ENCODE assay signal across 23 cellular contexts in the genomic region with DNA sequence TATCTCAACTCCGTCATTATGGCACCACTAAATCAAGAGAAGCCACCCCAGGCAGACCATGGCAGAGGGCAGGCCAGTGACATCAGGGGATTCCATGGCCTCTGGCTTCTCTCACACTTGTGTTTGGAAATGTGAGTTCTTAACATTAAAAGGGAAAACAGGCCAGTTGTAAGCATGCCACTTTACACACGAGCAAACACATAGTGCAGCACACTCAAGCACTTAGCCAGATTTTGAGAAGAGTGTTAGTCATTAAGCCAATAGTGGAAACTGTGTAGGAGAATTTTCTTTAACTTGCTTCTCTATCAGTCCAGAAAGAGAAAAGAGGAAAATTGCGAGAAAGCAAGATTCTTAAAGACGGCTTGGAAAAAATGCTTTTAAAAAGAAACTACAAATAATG.
"Had no signal": no experiment of that assay in that cellular context is flagged by ENCODE, and none has a peak within 500 bp of the region (broad histone marks: within the 10 kb centered on the region; RNA-seq: fewer than 3 reads in every experiment).

No MANE protein-coding gene starts in this region.

- ATAC-seq: HepG2, T-cell had no signal

- FAIRE-seq: HepG2 had no signal

- H2AFZ ChIP-seq: PC-9 had no signal

- H3K4me2 ChIP-seq: PC-9 had no signal

- H3K27me3 ChIP-seq: Peyer's patch, SJSA1 had no signal

- H3K4me1 ChIP-seq: Peyer's patch, SJSA1 had no signal

- H3K4me3 ChIP-seq: PC-9, Peyer's patch, SJSA1, SK-N-MC had no signal

- H3K27ac ChIP-seq: PC-9, Peyer's patch, SJSA1, SK-N-MC had no signal

- H3K36me3 ChIP-seq: Peyer's patch, SJSA1 had no signal

- DNase-seq: IMR-90, Karpas-422, KG1, MM.1S, NCI-H1092 treated with DMSO at 0.1 percent for 48 hours, NCI-H1436, NCI-H187, NCI-H2029, NCI-H2081 treated with DMSO at 0.1 percent for 48 hours, NCI-H2227 treated with DMSO at 0.1 percent for 48 hours, NCI-H524 treated with DMSO at 0.1 percent for 48 hours, NCI-H69, NCI-H774, PC-9, Peyer's patch, Right ventricle myocardium superior, RPMI8226, SIG-M5, SW 1271, T-cell had no signal

- H3K9me3 ChIP-seq: SJSA1 had no signal
